In genomic region chr16:67277999-67278772, GRCh38 we compare ENCODE assay signal across 8 cellular contexts. TPM values are rescaled to one million over a fixed set of nuclear protein-coding genes. Genes with fewer than 3 reads are reported as not detected.
DNase-seq lines count a peak whose midpoint lies in the region; ATAC-seq and TF ChIP-seq lines count a peak whose summit lies in the region.

No MANE protein-coding gene starts in this region.

- peak overlapping the region; percentile 98 for H2AK5ac ChIP-seq in IMR-90 (ENCODE audit: low read depth, low read length)

- TF ChIP-seq POLR2A in IMR-90 (IDR thresholded peaks at IDR 0.05; ENCODE audit: low read depth, low read length), result peak; percentile 61

- no peaks in the 10 kb centered on the region for H3K9me3 Mint-ChIP-seq in MCF 10A (ENCODE audit: unreplicated experiment)
- no peaks in the 10 kb centered on the region for H3K9me3 Mint-ChIP-seq in memory B cell

- TF ChIP-seq CTCF in C4-2B (conservative IDR thresholded peaks at IDR 0.05) (no peak), IMR-90 (conservative IDR thresholded peaks at IDR 0.05; ENCODE audit: low read depth, low read length) (no peak), MCF 10A (IDR thresholded peaks at IDR 0.05; ENCODE audit: unreplicated experiment) (peak; percentile 29)

- 48% methylated on average over 4 of the region's 13 CpGs; no CpG with 5 or more reads in 1 of the 2 experiments for WGBS in IMR-90 (ENCODE audit: extremely low coverage in 2 of 2, insufficient read length in 1 of 2), 2 experiments

- H3K27ac Mint-ChIP-seq in MCF 10A (ENCODE audit: low read depth, unreplicated experiment) (peak overlapping the region; percentile 74), memory B cell (peak overlapping the region; percentile 38)

- CTCF ChIA-PET in IMR-90 (lab: Yijun Ruan, JAX), result no interaction called here
- CTCF ChIA-PET in MCF 10A (lab: Yijun Ruan, JAX), result interaction anchor here (0.7 to 2.8 kb wide), 9 partner anchors 8 to 170 kb away, joined by 3 to 13 read pairs (median 3); no protein-coding TSS in a partner anchor

- peak overlapping the region; percentile 79 to 92 for H4K8ac ChIP-seq in IMR-90 (ENCODE audit: low read depth in 2 of 2, low read length in 2 of 2)

- peak overlapping the region; percentile 95 for H2BK5ac ChIP-seq in IMR-90 (ENCODE audit: low read depth, low read length, poor library complexity, severe bottlenecking)

- H3K4ac ChIP-seq in IMR-90 (ENCODE audit: low read depth, low read length), result peak overlapping the region; percentile 99

- H4K20me1 ChIP-seq in IMR-90 (ENCODE audit: insufficient read depth, low read length), result 0 out of 2 replicates have a peak, but pooled peaks cover 4% of the 10 kb centered on the region

- H2BK20ac ChIP-seq in IMR-90 (ENCODE audit: low read depth, low read length), result peak overlapping the region; percentile 99

- intact Hi-C loops in IMR-90 (cut with micrococcal nuclease), result loop anchor here (1.0 kb wide), 1 partner anchor 33 kb away; no protein-coding TSS in a partner anchor
- intact Hi-C loops in MCF 10A (cut with micrococcal nuclease), result loop anchor here (1.0 to 5.0 kb wide), 3 partner anchors 34 to 138 kb away; partner anchors contain the start of genes E2F4 and ZDHHC1

- H3K9ac ChIP-seq in IMR-90 (ENCODE audit: low read depth, low read length), result peak overlapping the region; percentile 82

- H3K4me1 Mint-ChIP-seq in MCF 10A (ENCODE audit: insufficient read depth, unreplicated experiment) (peaks cover 23% of the 10 kb centered on the region), memory B cell (peaks cover 2% of the 10 kb centered on the region)

- H3K36me3 Mint-ChIP-seq in MCF 10A (ENCODE audit: insufficient read depth, unreplicated experiment), result peaks cover 39% of the 10 kb centered on the region
- peaks cover 7% of the 10 kb centered on the region for H3K36me3 Mint-ChIP-seq in memory B cell

- peak overlapping the region; percentile 58 for H4K5ac ChIP-seq in IMR-90 (ENCODE audit: low read depth, low read length)

- peak overlapping the region; percentile 45 for H3K4me3 ChIP-seq in IMR-90 (ENCODE audit: insufficient read depth, low read depth, low read length)

- H2AFZ ChIP-seq in IMR-90 (replicated peaks; ENCODE audit: low read length, poor library complexity), result peak overlapping the region; percentile 92

- peaks cover 13 to 33% of the 10 kb centered on the region in 2 experiments; a peak in 3 of 4 replicates for H3K79me1 ChIP-seq in IMR-90 (ENCODE audit: low read depth in 1 of 2, low read length in 2 of 2)

- peaks cover 24% of the 10 kb centered on the region for H3K4me1 ChIP-seq in IMR-90 (ENCODE audit: control insufficient read depth, insufficient read depth, low read length)

- 0 out of 2 replicates have a peak, but pooled peaks cover 3% of the 10 kb centered on the region for H3K36me3 ChIP-seq in IMR-90 (ENCODE audit: control insufficient read depth, insufficient read depth, low read length)

- BruUV-seq in IMR-90 (replicated peaks; lab: Mats Ljungman, UMichigan) (no TSS peak), MCF 10A (replicated peaks; lab: Mats Ljungman, UMichigan) (no TSS peak)

- H3K9me1 ChIP-seq in IMR-90 (ENCODE audit: insufficient read depth, low read length), result peaks cover 26% of the 10 kb centered on the region

- dilution Hi-C loops in IMR-90 (cut with HindIII; ENCODE audit: low sequenced_read_pairs, unreplicated experiment), result no loop called here

- H3K27me3 Mint-ChIP-seq in MCF 10A (ENCODE audit: insufficient read depth, unreplicated experiment) (no peaks in the 10 kb centered on the region), memory B cell (no peaks in the 10 kb centered on the region)

- peak overlapping the region; percentile 66 for H3K18ac ChIP-seq in IMR-90 (ENCODE audit: low read depth, low read length)

- no peak for TF ChIP-seq RAD21 in IMR-90 (IDR thresholded peaks at IDR 0.05; ENCODE audit: low read length)

- peak overlapping the region; percentile 87 for H3K4me2 ChIP-seq in IMR-90 (ENCODE audit: low read depth, low read length)

- H3K14ac ChIP-seq in IMR-90 (replicated peaks; ENCODE audit: low read depth, low read length), result peak overlapping the region; percentile 95

- H3K27me3 ChIP-seq in IMR-90 (ENCODE audit: control insufficient read depth, insufficient read depth, low read length), result no peaks in the 10 kb centered on the region

- peak overlapping the region; percentile 97 for H4K91ac ChIP-seq in IMR-90 (ENCODE audit: insufficient read depth, low read depth, low read length)

- peak overlapping the region; percentile 92 for H3K56ac ChIP-seq in IMR-90 (ENCODE audit: extremely low read depth, insufficient read depth, low read length)

- H3K23ac ChIP-seq in IMR-90 (ENCODE audit: low read depth, low read length), result peak overlapping the region; percentile 94

- H2AK9ac ChIP-seq in IMR-90 (replicated peaks; ENCODE audit: low read depth, low read length, poor library complexity), result peak overlapping the region; percentile 94

- H3K4me3 Mint-ChIP-seq in MCF 10A (ENCODE audit: unreplicated experiment), result peak overlapping the region; percentile 74
- peak overlapping the region; percentile 78 for H3K4me3 Mint-ChIP-seq in memory B cell

- POLR2A ChIA-PET in IMR-90 (lab: Charles Lee; ENCODE audit: unreplicated experiment), result no interaction called here
- POLR2A ChIA-PET in MCF 10A (lab: Yijun Ruan, JAX), result interaction anchor here (0.5 to 1.4 kb wide), 8 partner anchors 10 to 579 kb away, joined by 3 to 7 read pairs (median 4); partner anchors contain the start of gene ATP6V0D1

- H3K9me3 ChIP-seq in IMR-90 (ENCODE audit: control insufficient read depth, insufficient read depth, low read length), result no peaks in the 10 kb centered on the region

- peak overlapping the region; percentile 96 for H2BK15ac ChIP-seq in IMR-90 (ENCODE audit: low read depth, low read length)

- DNase-seq in IMR-90 (peak; percentile 90), MCF 10A (ENCODE audit: unreplicated experiment) (peak; percentile 80), memory B cell (ENCODE audit: low spot score in 2 of 2) (no peak), NCI-H748 treated with DMSO at 0.1 percent for 48 hours (lab: John Stamatoyannopoulos, UW) (no peak), Ammon's horn (ENCODE audit: low spot score) (no peak)

- ATAC-seq in IMR-90 (ENCODE audit: low read depth), result peak; percentile 57
- ATAC-seq in memory B cell (ENCODE audit: low read depth), result no peak
- no peak for ATAC-seq in HG02840 (IDR thresholded peaks at IDR 0.05; ENCODE audit: low FRiP score, unreplicated experiment)
- ATAC-seq in HG03097 (IDR thresholded peaks at IDR 0.05; ENCODE audit: low FRiP score, unreplicated experiment), result no peak

- in situ Hi-C loops in IMR-90 (cut with MboI; ENCODE audit: low sequenced_read_pairs), result no loop called here

- peak overlapping the region; percentile 99 for H2BK120ac ChIP-seq in IMR-90 (ENCODE audit: low read depth, low read length)

- H3K27ac ChIP-seq in C4-2B (peak overlapping the region; percentile 96), IMR-90 (ENCODE audit: insufficient read depth, low read length) (peak overlapping the region; percentile 91)

TF ChIP-seq in IMR-90, 13 proteins besides CTCF, POLR2A, EP300 and RAD21:
- TF ChIP-seq FOS (IDR thresholded peaks at IDR 0.05; ENCODE audit: low read depth, low read length) (peak; percentile 56; the same call in 1 of the 2 replicates), MAZ (IDR thresholded peaks at IDR 0.05; ENCODE audit: borderline replicate concordance, low read depth, low read length) (peak; percentile 85), ELK1 (IDR thresholded peaks at IDR 0.05; ENCODE audit: borderline replicate concordance, low read depth, low read length) (no peak)

RNA-seq across cellular contexts. Expression of gene PLEKHG4, which starts 1.1 kb away (rescaled TPM):
- 8.3 and 14.0 TPM in 2 replicates for total RNA-seq in IMR-90 (2012; rRNA removed)
- polyA plus RNA-seq in IMR-90 (2012; rRNA removed), result 50.7 and 56.8 TPM in 2 replicates
- 15.6 and 26.1 TPM in 2 replicates for polyA plus RNA-seq in IMR-90 (2012; cell fraction: cytosol; rRNA removed)
- 214 and 556 TPM in 2 replicates for polyA plus RNA-seq in IMR-90 (2012; cell fraction: nucleus; rRNA removed; ENCODE audit: low replicate concordance)
- 30.4 and 32.7 TPM in 2 replicates for total RNA-seq in MCF 10A (2022)

RNA-seq across cellular contexts. Expression of gene SLC9A5, which starts 29.4 kb away (rescaled TPM):
- 1.8 and 2.5 TPM in 2 replicates for total RNA-seq in IMR-90 (2012; rRNA removed)
- polyA plus RNA-seq in IMR-90 (2012; rRNA removed), result 5.4 and 5.7 TPM in 2 replicates
- polyA plus RNA-seq in IMR-90 (2012; cell fraction: cytosol; rRNA removed), result 2.5 and 4.1 TPM in 2 replicates
- polyA plus RNA-seq in IMR-90 (2012; cell fraction: nucleus; rRNA removed; ENCODE audit: low replicate concordance), result 56.1 and 64.8 TPM in 2 replicates
- 0.40 and 1.4 TPM in 2 replicates for total RNA-seq in MCF 10A (2022)

RNA-seq across cellular contexts. Expression of gene FHOD1, which starts 30.9 kb away (rescaled TPM):
- total RNA-seq in IMR-90 (2012; rRNA removed) (13.1 and 13.8 TPM in 2 replicates), MCF 10A (2022) (12.1 and 14.7 TPM in 2 replicates)
- polyA plus RNA-seq in IMR-90 (2012; rRNA removed), result 64.0 and 71.4 TPM in 2 replicates
- polyA plus RNA-seq in IMR-90 (2012; cell fraction: cytosol; rRNA removed), result 41.0 and 42.3 TPM in 2 replicates
- polyA plus RNA-seq in IMR-90 (2012; cell fraction: nucleus; rRNA removed; ENCODE audit: low replicate concordance), result 260 and 582 TPM in 2 replicates

RNA-seq across cellular contexts. Expression of gene KCTD19, which starts 48.4 kb away (rescaled TPM):
- total RNA-seq in IMR-90 (2012; rRNA removed) (under 0.01 TPM in 1 of 2 replicates, not detected in the other), MCF 10A (2022) (not detected in 2 replicates)
- 0.07 and 0.36 TPM in 2 replicates for polyA plus RNA-seq in IMR-90 (2012; rRNA removed)
- polyA plus RNA-seq in IMR-90 (2012; cell fraction: cytosol; rRNA removed), result 0.14 TPM in 1 of 2 replicates, not detected in the other
- 0.59 and 1.5 TPM in 2 replicates for polyA plus RNA-seq in IMR-90 (2012; cell fraction: nucleus; rRNA removed; ENCODE audit: low replicate concordance)

RNA-seq across cellular contexts. Expression of gene LRRC36, which starts 48.4 kb away (rescaled TPM):
- total RNA-seq in IMR-90 (2012; rRNA removed), result 0.18 TPM in 1 of 2 replicates, not detected in the other
- 0.20 and 0.29 TPM in 2 replicates for polyA plus RNA-seq in IMR-90 (2012; rRNA removed)
- polyA plus RNA-seq in IMR-90 (2012; cell fraction: cytosol; rRNA removed), result 0.04 and 0.08 TPM in 2 replicates
- polyA plus RNA-seq in IMR-90 (2012; cell fraction: nucleus; rRNA removed; ENCODE audit: low replicate concordance), result 0.46 and 2.3 TPM in 2 replicates
- not detected in 2 replicates for total RNA-seq in MCF 10A (2022)

Comparison
In these comparisons a context has a peak if more than half of its experiments do, and no peak if none do; other contexts are left out.
1. DNase-seq: peak in IMR-90 (single experiment) and MCF 10A (single experiment); none in memory B cell (0 of 2), NCI-H748 treated with DMSO at 0.1 percent for 48 hours (single experiment) and Ammon's horn (single experiment).